Comparison of ENCODE assay signal across 15 cellular contexts in the genomic region with DNA sequence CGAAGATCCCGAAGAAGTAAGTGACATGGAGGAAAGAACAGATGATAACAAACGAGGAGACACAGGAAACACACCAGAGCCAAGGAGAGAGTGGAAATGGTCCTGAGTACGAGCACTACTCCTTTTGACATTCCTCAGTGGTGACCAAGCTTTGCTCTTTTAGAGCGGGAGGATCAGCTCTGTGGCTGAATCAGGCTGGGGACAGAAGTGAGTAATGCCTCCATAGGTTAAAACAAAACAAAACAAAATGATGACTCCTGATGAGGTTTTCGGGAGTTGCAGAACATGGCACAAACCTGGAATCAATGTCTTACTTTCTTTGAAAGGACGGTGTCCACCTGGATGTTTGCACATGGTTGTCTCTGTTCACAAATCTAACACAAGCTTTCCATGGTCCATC. TPM values are rescaled to one million over a fixed set of nuclear protein-coding genes. Genes with fewer than 3 reads are reported as not detected.
DNase-seq lines count a peak whose midpoint lies in the region; ATAC-seq and TF ChIP-seq lines count a peak whose summit lies in the region.
"Had no signal": no experiment of that assay in that cellular context is flagged by ENCODE, and none has a peak within 500 bp of the region (broad histone marks: within the 10 kb centered on the region; RNA-seq: fewer than 3 reads in every experiment).

No MANE protein-coding gene starts in this region.

- H3K4me3 ChIP-seq in RWPE2 (ENCODE audit: severe bottlenecking) (no peak overlapping the region), fibroblast of lung (replicated peaks in 1 of 4; ENCODE audit: control extremely low read depth in 1 of 4, insufficient read depth in 1 of 4, low read depth in 3 of 4, low read length in 4 of 4) (no peak overlapping the region), skeletal muscle satellite cell (ENCODE audit: low read length) (no peak overlapping the region)
- H3K4me3 ChIP-seq: GM12878, tibial nerve had no signal

- H3K4me2 ChIP-seq in fibroblast of lung (ENCODE audit: extremely low read depth, insufficient read depth, low read length) (peak overlapping the region; percentile 32), skeletal muscle satellite cell (ENCODE audit: low read length) (peak overlapping the region; percentile 41)

- H3K9me3 ChIP-seq in RWPE2 (ENCODE audit: severe bottlenecking) (no peaks in the 10 kb centered on the region), fibroblast of lung (ENCODE audit: control insufficient read depth, insufficient read depth, low read depth, low read length) (no peaks in the 10 kb centered on the region), skeletal muscle satellite cell (replicated peaks; ENCODE audit: low read length) (no peaks in the 10 kb centered on the region)
- H3K9me3 ChIP-seq: tibial nerve had no signal

- no peaks in the 10 kb centered on the region for H3K36me3 ChIP-seq in RWPE2 (ENCODE audit: low read depth)
- no peaks in the 10 kb centered on the region for H3K36me3 ChIP-seq in fibroblast of lung (ENCODE audit: control insufficient read depth, insufficient read depth, low read length)
- no peaks in the 10 kb centered on the region for H3K36me3 ChIP-seq in skeletal muscle satellite cell (ENCODE audit: insufficient read depth, low read length)
- H3K36me3 ChIP-seq: tibial nerve had no signal

- H3K27ac ChIP-seq in RWPE2 (ENCODE audit: poor library complexity, severe bottlenecking) (peak overlapping the region; percentile 16), fibroblast of lung (ENCODE audit: insufficient read depth, low read length) (no peak overlapping the region)
- H3K27ac ChIP-seq: tibial nerve had no signal

- DNase-seq in H4 (ENCODE audit: low spot score) (peak; percentile 30), RWPE2 (ENCODE audit: low spot score) (no peak), fibroblast of lung (ENCODE audit: low read depth in 2 of 2) (peak; percentile 48 to 83), NCI-H1092 (lab: John Stamatoyannopoulos, UW) (no peak), UCSD-AML1 (lab: John Stamatoyannopoulos, UW; ENCODE audit: unreplicated experiment) (no peak)
- DNase-seq in stimulated activated CD4-positive, alpha-beta T cell treated with anti-CD3 and anti-CD28 coated beads, Interleukin-15, amount 100 ng/mL, for 24 hours, result no peak
- DNase-seq: activated CD8-positive, alpha-beta memory T cell treated with anti-CD3 and anti-CD28 coated beads for 24 hours; activated naive CD4-positive, alpha-beta T cell treated with anti-CD3 and anti-CD28 coated beads for 36 hours; GOT3; NCI-H1105 treated with DMSO at 0.1 percent for 48 hours; stimulated activated CD4-positive, alpha-beta T cell treated with anti-CD3 and anti-CD28 coated beads, Interleukin-12 subunit alpha, Interleukin-12 subunit beta, amount 100 ng/mL, for 4 hours had no signal

- H3K27me3 ChIP-seq in RWPE2 (ENCODE audit: insufficient read depth, poor library complexity, severe bottlenecking), result no peaks in the 10 kb centered on the region
- no peaks in the 10 kb centered on the region for H3K27me3 ChIP-seq in fibroblast of lung (ENCODE audit: control insufficient read depth, insufficient read depth, low read length)
- H3K27me3 ChIP-seq in skeletal muscle satellite cell (ENCODE audit: control insufficient read depth, insufficient read depth, low read length), result no peaks in the 10 kb centered on the region
- H3K27me3 ChIP-seq: tibial nerve had no signal

- peak overlapping the region; percentile 31 for H2AFZ ChIP-seq in fibroblast of lung (ENCODE audit: low read length)

- ATAC-seq in RWPE2 (ENCODE audit: low read depth), result peak; percentile 95
- no peak for ATAC-seq in GM18861 (IDR thresholded peaks at IDR 0.05; ENCODE audit: unreplicated experiment)
- ATAC-seq: GM12878 had no signal

- TF ChIP-seq CTCF in RWPE2 (IDR thresholded peaks at IDR 0.05; ENCODE audit: poor library complexity, severe bottlenecking) (no peak), fibroblast of lung (conservative IDR thresholded peaks at IDR 0.05 in 1 of 2, IDR thresholded peaks at IDR 0.05 in 1 of 2; ENCODE audit: low read depth in 1 of 2, low read length in 2 of 2) (no peak)

- H3K4me1 ChIP-seq in RWPE2 (ENCODE audit: insufficient read depth, poor library complexity, severe bottlenecking), result peaks cover 22% of the 10 kb centered on the region
- H3K4me1 ChIP-seq in fibroblast of lung (ENCODE audit: control insufficient read depth, extremely low read depth, insufficient read depth, low read length), result peaks cover 3% of the 10 kb centered on the region
- H3K4me1 ChIP-seq in skeletal muscle satellite cell (ENCODE audit: control insufficient read depth, insufficient read depth, low read length), result peaks cover 28% of the 10 kb centered on the region
- H3K4me1 ChIP-seq: tibial nerve had no signal

- no peaks in the 10 kb centered on the region for H3K79me2 ChIP-seq in fibroblast of lung (ENCODE audit: control insufficient read depth, insufficient read depth, low read length)

- H4K20me1 ChIP-seq in fibroblast of lung (ENCODE audit: control insufficient read depth, extremely low read depth, insufficient read depth, low read length), result no peaks in the 10 kb centered on the region

- H3K9ac ChIP-seq in fibroblast of lung (ENCODE audit: insufficient read depth, low read length) (no peak overlapping the region), skeletal muscle satellite cell (ENCODE audit: low read depth, low read length) (no peak overlapping the region)

RNA-seq across cellular contexts. Expression of gene TCF7L2, which starts 30.3 kb away (rescaled TPM):
- 3.3 and 3.4 TPM in 2 replicates for total RNA-seq in H4 (2014; rRNA removed; shearing (Covaris generic))
- 4.1 and 5.0 TPM in 2 replicates for total RNA-seq in fibroblast of lung
- 3.4 and 4.7 TPM in 2 replicates for polyA plus RNA-seq in fibroblast of lung
- polyA plus RNA-seq in fibroblast of lung (2012), result 12.4 and 15.6 TPM in 2 replicates
- 14.9 and 19.3 TPM in 2 replicates for polyA minus RNA-seq in fibroblast of lung (ENCODE audit: low replicate concordance)
- total RNA-seq in skeletal muscle satellite cell (2012; rRNA removed), result 3.9 and 4.8 TPM in 2 replicates

Comparison
In these comparisons a context has a peak if more than half of its experiments do, and no peak if none do; other contexts are left out.
1. DNase-seq: peak in H4 (single experiment) and fibroblast of lung (2 of 2); none in RWPE2 (single experiment), stimulated activated CD4-positive, alpha-beta T cell treated with anti-CD3 and anti-CD28 coated beads, Interleukin-15, amount 100 ng/mL, for 24 hours (single experiment), NCI-H1092 (single experiment) and UCSD-AML1 (single experiment).